8 cellular contexts compared by ENCODE assay signal in the genomic region with DNA sequence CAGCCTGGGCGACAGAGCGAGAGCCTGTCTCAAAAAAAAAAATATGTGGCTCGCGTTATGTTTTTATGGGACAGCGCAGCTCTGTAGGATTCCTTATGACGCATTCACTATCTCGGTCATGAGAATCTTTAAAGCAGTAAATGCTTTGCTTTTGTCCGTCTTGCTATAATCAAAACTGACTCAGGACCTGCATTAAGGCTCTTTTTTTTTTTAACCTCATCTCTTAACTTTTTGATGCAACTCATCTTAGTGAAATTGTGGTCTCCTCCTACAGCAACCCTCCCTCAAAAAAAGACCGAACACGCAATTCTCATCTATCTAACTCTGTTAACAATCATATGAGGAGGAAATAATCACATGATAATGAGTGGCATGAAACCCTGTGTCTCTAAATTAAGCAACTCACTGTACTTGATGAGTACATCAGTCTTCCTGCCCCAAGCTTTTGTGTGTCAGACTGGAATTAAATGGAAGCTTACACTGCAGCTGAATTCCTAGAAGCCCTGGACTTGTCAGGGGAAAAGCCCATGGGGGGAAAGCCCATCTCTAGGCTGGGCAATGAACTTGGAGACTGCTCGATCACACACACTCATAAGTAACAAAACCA. TPM values are rescaled to one million over a fixed set of nuclear protein-coding genes. Genes with fewer than 3 reads are reported as not detected.
DNase-seq lines count a peak whose midpoint lies in the region; ATAC-seq and TF ChIP-seq lines count a peak whose summit lies in the region.

No MANE protein-coding gene starts in this region.

- peaks cover 22% of the 10 kb centered on the region for H3K36me3 Mint-ChIP-seq in activated naive CD8-positive, alpha-beta T cell treated with anti-CD3 and anti-CD28 coated beads for 36 hours
- peaks cover 4% of the 10 kb centered on the region for H3K36me3 Mint-ChIP-seq in endothelial cell (ENCODE audit: low read depth, unreplicated experiment)

- H3K4me3 ChIP-seq in left lung: peak overlapping the region in 1 of 2 donors; percentile 11
- no peak overlapping the region for H3K4me3 ChIP-seq in uterus

- no peaks in the 10 kb centered on the region for H3K27me3 Mint-ChIP-seq in activated naive CD8-positive, alpha-beta T cell treated with anti-CD3 and anti-CD28 coated beads for 36 hours
- peaks cover 5% of the 10 kb centered on the region for H3K27me3 Mint-ChIP-seq in endothelial cell (ENCODE audit: unreplicated experiment)

- no peak overlapping the region for H3K4me3 Mint-ChIP-seq in activated naive CD8-positive, alpha-beta T cell treated with anti-CD3 and anti-CD28 coated beads for 36 hours
- no peak overlapping the region for H3K4me3 Mint-ChIP-seq in endothelial cell (ENCODE audit: unreplicated experiment)

- H3K4me1 Mint-ChIP-seq in activated naive CD8-positive, alpha-beta T cell treated with anti-CD3 and anti-CD28 coated beads for 36 hours: peaks cover 37% of the 10 kb centered on the region
- peaks cover 4% of the 10 kb centered on the region for H3K4me1 Mint-ChIP-seq in endothelial cell (ENCODE audit: unreplicated experiment)

- TF ChIP-seq CTCF in left lung (IDR thresholded peaks at IDR 0.05) (no peak), uterus (IDR thresholded peaks at IDR 0.05) (no peak), endothelial cell (IDR thresholded peaks at IDR 0.05; ENCODE audit: unreplicated experiment) (no peak)

- H3K9me3 ChIP-seq in left lung (no peaks in the 10 kb centered on the region), uterus (no peaks in the 10 kb centered on the region)

- H3K27ac ChIP-seq in left lung (peak overlapping the region; percentile 70 to 84), uterus (peak overlapping the region; percentile 49 to 56)

- DNase-seq in stimulated activated CD4-positive, alpha-beta T cell treated with anti-CD3 and anti-CD28 coated beads, Interleukin-15, amount 100 ng/mL, for 24 hours: peak; percentile 56
- no peak for DNase-seq in stimulated activated CD4-positive, alpha-beta T cell treated with anti-CD3 and anti-CD28 coated beads, Interleukin-12 subunit alpha, Interleukin-12 subunit beta, amount 100 ng/mL, for 4 hours
- peak; percentile 23 for DNase-seq in activated naive CD8-positive, alpha-beta T cell treated with anti-CD3 and anti-CD28 coated beads for 36 hours
- DNase-seq in left lung (no peak), uterus (no peak), endothelial cell (ENCODE audit: low spot score) (no peak), globus pallidus (ENCODE audit: low spot score) (no peak)

- H3K4me1 ChIP-seq in left lung (peaks cover 16 to 57% of the 10 kb centered on the region in 2 donors), uterus (peaks cover 0 to 7% of the 10 kb centered on the region in 2 donors)

- ATAC-seq in left lung (peak; percentile 11), HG03159 (IDR thresholded peaks at IDR 0.05; ENCODE audit: unreplicated experiment) (no peak)

- intact Hi-C loops in left lung (cut with DNase I): no loop called here
- intact Hi-C loops in uterus (cut with DNase I; ENCODE audit: low total_unique reads): no loop called here

- H3K9me3 Mint-ChIP-seq in activated naive CD8-positive, alpha-beta T cell treated with anti-CD3 and anti-CD28 coated beads for 36 hours: no peaks in the 10 kb centered on the region
- peaks cover 4% of the 10 kb centered on the region for H3K9me3 Mint-ChIP-seq in endothelial cell (ENCODE audit: unreplicated experiment)

- H3K36me3 ChIP-seq in left lung (peaks cover 0 to 32% of the 10 kb centered on the region in 2 donors), uterus (no peaks in the 10 kb centered on the region)

- peak overlapping the region; percentile 62 for H3K27ac Mint-ChIP-seq in activated naive CD8-positive, alpha-beta T cell treated with anti-CD3 and anti-CD28 coated beads for 36 hours
- H3K27ac Mint-ChIP-seq in endothelial cell (ENCODE audit: unreplicated experiment): no peak overlapping the region

- TF ChIP-seq POLR2A in uterus (IDR thresholded peaks at IDR 0.05): no peak

- H3K27me3 ChIP-seq in left lung (no peaks in the 10 kb centered on the region), uterus (no peaks in the 10 kb centered on the region)

RNA-seq across cellular contexts. Expression of a gene that starts 4.3 kb away (rescaled TPM):
- total RNA-seq in activated naive CD8-positive, alpha-beta T cell treated with anti-CD3 and anti-CD28 coated beads for 36 hours: 10 to 100 TPM; 17.8 to 19.0 TPM
- 10 to 100 TPM; 57.1 to 75.1 TPM for total RNA-seq in left lung
- 100 to 1,000 TPM in 1 of 4 donors, 10 to 100 TPM in 3; 10.9 to 217 (median 36.1) TPM for total RNA-seq in uterus
- 20.0 TPM for total RNA-seq in endothelial cell (ENCODE audit: unreplicated experiment)

Comparison
In these comparisons a context has a peak if more than half of its experiments do, and no peak if none do; other contexts are left out.
1. DNase-seq: peak in stimulated activated CD4-positive, alpha-beta T cell treated with anti-CD3 and anti-CD28 coated beads, Interleukin-15, amount 100 ng/mL, for 24 hours (single experiment) and activated naive CD8-positive, alpha-beta T cell treated with anti-CD3 and anti-CD28 coated beads for 36 hours (single experiment); none in stimulated activated CD4-positive, alpha-beta T cell treated with anti-CD3 and anti-CD28 coated beads, Interleukin-12 subunit alpha, Interleukin-12 subunit beta, amount 100 ng/mL, for 4 hours (single experiment), left lung (0 of 2), uterus (0 of 2), endothelial cell (single experiment) and globus pallidus (single experiment).